1 cellular context compared by ENCODE assay signal in the genomic region with DNA sequence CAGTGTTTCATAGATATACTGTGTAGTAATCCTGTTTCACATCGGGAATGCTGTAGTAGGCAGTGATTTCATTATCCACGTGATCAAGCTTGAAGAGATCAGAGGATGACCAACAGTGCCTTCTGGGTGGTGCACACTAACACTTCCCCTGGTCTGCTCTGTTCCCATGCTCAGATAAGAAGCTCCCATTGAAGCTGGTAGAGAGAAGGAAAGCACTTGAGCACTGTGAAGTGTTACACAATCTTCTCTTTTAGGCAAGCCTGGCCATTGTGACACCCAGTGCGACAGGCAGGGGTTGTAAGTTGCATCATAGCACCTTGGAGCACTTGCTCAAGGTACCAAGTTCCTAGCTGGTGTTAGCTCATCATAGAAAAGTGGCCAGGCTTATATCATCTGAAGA.
TF ChIP-seq lines count a peak whose summit lies in the region.

No MANE protein-coding gene starts in this region.

TF ChIP-seq in HepG2, 621 proteins besides CTCF, POLR2A, EP300 and RAD21 (continued from another document):
- TF ChIP-seq DNMT1 (CRISPR knock-in tag; IDR thresholded peaks at IDR 0.05) (no peak), ZNF280B (CRISPR knock-in tag; IDR thresholded peaks at IDR 0.05; ENCODE audit: borderline replicate concordance) (no peak), MYC (CRISPR knock-in tag; IDR thresholded peaks at IDR 0.05; ENCODE audit: borderline replicate concordance) (no peak), GATAD2A (CRISPR knock-in tag; IDR thresholded peaks at IDR 0.05) (peak; percentile 59; the same call in 1 of the 2 replicates), NAIF1 (CRISPR knock-in tag; IDR thresholded peaks at IDR 0.05; ENCODE audit: borderline replicate concordance) (no peak), ATF7 (IDR thresholded peaks at IDR 0.05) (0 out of 2 replicates have a peak, but pooled peaks have one; percentile 27), ATF7 (CRISPR knock-in tag; IDR thresholded peaks at IDR 0.05) (no peak), CEBPB (IDR thresholded peaks at IDR 0.05; ENCODE audit: borderline replicate concordance, low read depth, low read length) (peak; percentile 96), ZSCAN31 (CRISPR knock-in tag; IDR thresholded peaks at IDR 0.05; ENCODE audit: low read depth) (no peak)
